24 cellular contexts compared by ENCODE assay signal in genomic region chr22:45769569-45770210, GRCh38.
DNase-seq lines count a peak whose midpoint lies in the region; ATAC-seq and TF ChIP-seq lines count a peak whose summit lies in the region.
"Had no signal": no experiment of that assay in that cellular context is flagged by ENCODE, and none has a peak within 500 bp of the region (broad histone marks: within the 10 kb centered on the region; RNA-seq: fewer than 3 reads in every experiment).

No MANE protein-coding gene starts in this region.

- ATAC-seq in activated T-helper 17 cell treated with anti-CD3 and anti-CD28 coated beads, Interleukin-2, amount 50 U/mL, for 72 hours (replicated peaks) = no peak
- ATAC-seq in heart left ventricle = no peak
- ATAC-seq: activated naive CD8-positive, alpha-beta T cell treated with anti-CD3 and anti-CD28 coated beads, Interleukin-2, amount 50 U/mL, for 24 hours; foreskin keratinocyte; Panc1; SK-N-SH treated with all-trans-retinoic acid at 6 μM for 48 hours had no signal

- H3K9me3 ChIP-seq in HUES6 (ENCODE audit: control insufficient read depth, insufficient read depth, low read depth, low read length) = peaks cover 3% of the 10 kb centered on the region; the same call in 1 of the 2 replicates
- H3K9me3 ChIP-seq in heart left ventricle = peaks cover 0 to 7% (median 0%) of the 10 kb centered on the region in 12 donors
- H3K9me3 ChIP-seq: breast epithelium, upper lobe of left lung had no signal

- H3K27me3 ChIP-seq in HUES6 (ENCODE audit: control insufficient read depth, insufficient read depth, low read length) = no peaks in the 10 kb centered on the region
- H3K27me3 ChIP-seq in heart left ventricle = no peaks in the 10 kb centered on the region
- H3K27me3 ChIP-seq: breast epithelium, foreskin keratinocyte, stomach, upper lobe of left lung had no signal

- no peak for TF ChIP-seq CTCF in nephron (IDR thresholded peaks at IDR 0.05; ENCODE audit: unreplicated experiment in 3 of 3)
- TF ChIP-seq CTCF in heart left ventricle (IDR thresholded peaks at IDR 0.05) = no peak

- intact Hi-C loops in heart left ventricle (cut with DNase I) = no loop called here

- H3K9me3 Mint-ChIP-seq in activated T-helper 17 cell treated with anti-CD3 and anti-CD28 coated beads, Interleukin-2, amount 50 U/mL, for 72 hours = peaks cover 3% of the 10 kb centered on the region
- H3K9me3 Mint-ChIP-seq in nephron = peaks cover 5% of the 10 kb centered on the region
- H3K9me3 Mint-ChIP-seq: activated naive CD8-positive, alpha-beta T cell treated with anti-CD3 and anti-CD28 coated beads, Interleukin-2, amount 50 U/mL, for 24 hours; activated T-helper 2 cell treated with anti-CD3 and anti-CD28 coated beads, Interferon-gamma antibody, Interleukin-2, Interleukin-4, amounts not matched to agents 10 μg/mL and 5 μg/mL and 100 μg/mL, durations not matched to agents 14 hours and 24 hours and 36 hours; dendritic cell treated with granulocyte-macrophage colony-stimulating factor and Interleukin-4, amounts not matched to agents 40 ng/mL and 50 ng/mL, for 4 days had no signal

- 80 to 86% (median 84%) methylated on average over 3 of the region's 3 CpGs for WGBS in heart left ventricle, 4 donors

- DNase-seq in EH (ENCODE audit: low read depth) = peak; percentile 65
- no peak for DNase-seq in heart left ventricle
- DNase-seq in OCI-M1 (lab: John Stamatoyannopoulos, UW) = no peak
- DNase-seq in NCI-H510A treated with DMSO at 0.1 percent for 48 hours (lab: John Stamatoyannopoulos, UW) = no peak
- no peak for DNase-seq in SHP77 treated with DMSO at 0.1 percent for 48 hours (lab: John Stamatoyannopoulos, UW)
- DNase-seq: activated naive CD8-positive, alpha-beta T cell treated with anti-CD3 and anti-CD28 coated beads, Interleukin-2, amount 50 U/mL, for 24 hours; COR-L47; foreskin keratinocyte; hypothalamus; KG1; mesenchymal stem cell; NCI-H2107; NCI-H69; stimulated activated CD4-positive, alpha-beta T cell treated with anti-CD3 and anti-CD28 coated beads, Interleukin-2, amount 100 ng/mL, for 24 hours; stomach; upper lobe of left lung had no signal

- H3K4me1 ChIP-seq in HUES6 (ENCODE audit: control insufficient read depth, insufficient read depth, low read length) (peaks cover 27% of the 10 kb centered on the region), heart left ventricle (peaks cover 0 to 5% (median 0%) of the 10 kb centered on the region in 12 donors)
- H3K4me1 ChIP-seq: breast epithelium, foreskin keratinocyte, stomach, upper lobe of left lung had no signal

- no peaks in the 10 kb centered on the region for H3K4me1 Mint-ChIP-seq in activated T-helper 17 cell treated with anti-CD3 and anti-CD28 coated beads, Interleukin-2, amount 50 U/mL, for 72 hours
- H3K4me1 Mint-ChIP-seq in nephron = peaks cover 20% of the 10 kb centered on the region

- no peak overlapping the region for H3K9ac ChIP-seq in HUES6 (ENCODE audit: low read length)

- H3K27me3 Mint-ChIP-seq in activated T-helper 17 cell treated with anti-CD3 and anti-CD28 coated beads, Interleukin-2, amount 50 U/mL, for 72 hours = no peaks in the 10 kb centered on the region
- H3K27me3 Mint-ChIP-seq in nephron (ENCODE audit: low read depth) = no peaks in the 10 kb centered on the region
- H3K27me3 Mint-ChIP-seq: activated naive CD8-positive, alpha-beta T cell treated with anti-CD3 and anti-CD28 coated beads, Interleukin-2, amount 50 U/mL, for 24 hours; dendritic cell treated with granulocyte-macrophage colony-stimulating factor and Interleukin-4, amounts not matched to agents 40 ng/mL and 50 ng/mL, for 4 days had no signal

- no peak overlapping the region for H3K4me3 Mint-ChIP-seq in activated T-helper 17 cell treated with anti-CD3 and anti-CD28 coated beads, Interleukin-2, amount 50 U/mL, for 72 hours
- no peak overlapping the region for H3K4me3 Mint-ChIP-seq in nephron
- H3K4me3 Mint-ChIP-seq: activated naive CD8-positive, alpha-beta T cell treated with anti-CD3 and anti-CD28 coated beads, Interleukin-2, amount 50 U/mL, for 24 hours; dendritic cell treated with granulocyte-macrophage colony-stimulating factor and Interleukin-4, amounts not matched to agents 40 ng/mL and 50 ng/mL, for 4 days had no signal

- H3K36me3 Mint-ChIP-seq in activated T-helper 17 cell treated with anti-CD3 and anti-CD28 coated beads, Interleukin-2, amount 50 U/mL, for 72 hours (ENCODE audit: low read depth) = peaks cover 22% of the 10 kb centered on the region
- peaks cover 66% of the 10 kb centered on the region for H3K36me3 Mint-ChIP-seq in nephron (ENCODE audit: low read depth)

- H3K27ac Mint-ChIP-seq in activated T-helper 17 cell treated with anti-CD3 and anti-CD28 coated beads, Interleukin-2, amount 50 U/mL, for 72 hours = peak overlapping the region; percentile 32
- H3K27ac Mint-ChIP-seq in nephron = peak overlapping the region; percentile 10 to 89 (median 45)
- H3K27ac Mint-ChIP-seq: activated naive CD8-positive, alpha-beta T cell treated with anti-CD3 and anti-CD28 coated beads, Interleukin-2, amount 50 U/mL, for 24 hours; activated T-helper 2 cell treated with anti-CD3 and anti-CD28 coated beads, Interferon-gamma antibody, Interleukin-2, Interleukin-4, amounts not matched to agents 10 μg/mL and 5 μg/mL and 100 μg/mL, durations not matched to agents 14 hours and 24 hours and 36 hours; dendritic cell treated with granulocyte-macrophage colony-stimulating factor and Interleukin-4, amounts not matched to agents 40 ng/mL and 50 ng/mL, for 4 days had no signal

- peaks cover 10% of the 10 kb centered on the region; the same call in 1 of the 2 replicates for H3K36me3 ChIP-seq in HUES6 (ENCODE audit: control insufficient read depth, insufficient read depth, low read length)
- H3K36me3 ChIP-seq in heart left ventricle = peaks cover 0 to 10% (median 3%) of the 10 kb centered on the region in 9 donors
- H3K36me3 ChIP-seq: breast epithelium had no signal

- H3K4me3 ChIP-seq in HUES6 (ENCODE audit: low read depth, low read length) (no peak overlapping the region), heart left ventricle (no peak overlapping the region)
- H3K4me3 ChIP-seq: breast epithelium, stomach, upper lobe of left lung had no signal

- H3K27ac ChIP-seq in HUES6 (ENCODE audit: low read depth, low read length) = peak overlapping the region; percentile 53; the same call in 1 of the 2 replicates
- no peak overlapping the region for H3K27ac ChIP-seq in heart left ventricle
- H3K27ac ChIP-seq: breast epithelium, foreskin keratinocyte, stomach, upper lobe of left lung had no signal

- TF ChIP-seq POLR2A in heart left ventricle (IDR thresholded peaks at IDR 0.05) = no peak
